1 cellular context compared by ENCODE assay signal in the genomic region with DNA sequence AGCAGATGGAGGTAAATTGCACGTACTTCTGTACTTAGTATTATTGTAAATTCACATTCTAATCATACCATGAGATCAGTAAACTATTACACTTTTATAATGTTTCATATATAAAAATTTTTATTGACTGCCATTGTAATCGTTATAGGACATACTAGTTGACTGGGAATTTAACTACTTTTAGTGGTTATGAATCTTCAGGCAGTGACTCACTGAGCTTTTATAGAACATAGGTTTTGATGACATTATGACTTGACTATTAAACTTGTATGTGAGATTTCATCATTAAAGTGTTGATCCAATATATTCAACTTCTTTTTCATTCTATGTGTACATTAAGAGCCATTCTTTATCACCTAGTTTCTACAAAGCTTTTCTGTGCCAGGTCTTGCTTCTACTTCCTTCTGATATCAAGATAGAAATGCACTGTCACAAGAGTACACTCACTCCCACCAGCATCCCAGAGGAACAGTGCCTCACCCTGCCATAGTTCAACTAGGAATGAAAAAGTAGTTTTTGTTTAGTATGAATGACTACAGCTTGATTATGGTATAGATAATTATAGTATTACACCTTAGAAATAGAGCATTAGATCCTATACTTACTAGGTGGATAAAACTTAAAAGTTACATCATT.
TF ChIP-seq lines count a peak whose summit lies in the region.

No MANE protein-coding gene starts in this region.

TF ChIP-seq in HepG2, 621 proteins besides CTCF, POLR2A, EP300 and RAD21 (continued from another document and continues in another):
- TF ChIP-seq, protein P1, sequence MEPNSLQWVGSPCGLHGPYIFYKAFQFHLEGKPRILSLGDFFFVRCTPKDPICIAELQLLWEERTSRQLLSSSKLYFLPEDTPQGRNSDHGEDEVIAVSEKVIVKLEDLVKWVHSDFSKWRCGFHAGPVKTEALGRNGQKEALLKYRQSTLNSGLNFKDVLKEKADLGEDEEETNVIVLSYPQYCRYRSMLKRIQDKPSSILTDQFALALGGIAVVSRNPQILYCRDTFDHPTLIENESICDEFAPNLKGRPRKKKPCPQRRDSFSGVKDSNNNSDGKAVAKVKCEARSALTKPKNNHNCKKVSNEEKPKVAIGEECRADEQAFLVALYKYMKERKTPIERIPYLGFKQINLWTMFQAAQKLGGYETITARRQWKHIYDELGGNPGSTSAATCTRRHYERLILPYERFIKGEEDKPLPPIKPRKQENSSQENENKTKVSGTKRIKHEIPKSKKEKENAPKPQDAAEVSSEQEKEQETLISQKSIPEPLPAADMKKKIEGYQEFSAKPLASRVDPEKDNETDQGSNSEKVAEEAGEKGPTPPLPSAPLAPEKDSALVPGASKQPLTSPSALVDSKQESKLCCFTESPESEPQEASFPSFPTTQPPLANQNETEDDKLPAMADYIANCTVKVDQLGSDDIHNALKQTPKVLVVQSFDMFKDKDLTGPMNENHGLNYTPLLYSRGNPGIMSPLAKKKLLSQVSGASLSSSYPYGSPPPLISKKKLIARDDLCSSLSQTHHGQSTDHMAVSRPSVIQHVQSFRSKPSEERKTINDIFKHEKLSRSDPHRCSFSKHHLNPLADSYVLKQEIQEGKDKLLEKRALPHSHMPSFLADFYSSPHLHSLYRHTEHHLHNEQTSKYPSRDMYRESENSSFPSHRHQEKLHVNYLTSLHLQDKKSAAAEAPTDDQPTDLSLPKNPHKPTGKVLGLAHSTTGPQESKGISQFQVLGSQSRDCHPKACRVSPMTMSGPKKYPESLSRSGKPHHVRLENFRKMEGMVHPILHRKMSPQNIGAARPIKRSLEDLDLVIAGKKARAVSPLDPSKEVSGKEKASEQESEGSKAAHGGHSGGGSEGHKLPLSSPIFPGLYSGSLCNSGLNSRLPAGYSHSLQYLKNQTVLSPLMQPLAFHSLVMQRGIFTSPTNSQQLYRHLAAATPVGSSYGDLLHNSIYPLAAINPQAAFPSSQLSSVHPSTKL (CRISPR knock-in tag; IDR thresholded peaks at IDR 0.05), result no peak
- TF ChIP-seq HNF4G (IDR thresholded peaks at IDR 0.05; ENCODE audit: borderline replicate concordance, low read depth, low read length) (no peak), HNF4G (CRISPR knock-in tag; IDR thresholded peaks at IDR 0.05; ENCODE audit: borderline replicate concordance, low read depth) (no peak), ZFYVE20 (CRISPR knock-in tag; IDR thresholded peaks at IDR 0.05; ENCODE audit: borderline replicate concordance, low read depth) (no peak), FOXA3 (CRISPR knock-in tag; IDR thresholded peaks at IDR 0.05) (no peak)
- TF ChIP-seq, protein P2, sequence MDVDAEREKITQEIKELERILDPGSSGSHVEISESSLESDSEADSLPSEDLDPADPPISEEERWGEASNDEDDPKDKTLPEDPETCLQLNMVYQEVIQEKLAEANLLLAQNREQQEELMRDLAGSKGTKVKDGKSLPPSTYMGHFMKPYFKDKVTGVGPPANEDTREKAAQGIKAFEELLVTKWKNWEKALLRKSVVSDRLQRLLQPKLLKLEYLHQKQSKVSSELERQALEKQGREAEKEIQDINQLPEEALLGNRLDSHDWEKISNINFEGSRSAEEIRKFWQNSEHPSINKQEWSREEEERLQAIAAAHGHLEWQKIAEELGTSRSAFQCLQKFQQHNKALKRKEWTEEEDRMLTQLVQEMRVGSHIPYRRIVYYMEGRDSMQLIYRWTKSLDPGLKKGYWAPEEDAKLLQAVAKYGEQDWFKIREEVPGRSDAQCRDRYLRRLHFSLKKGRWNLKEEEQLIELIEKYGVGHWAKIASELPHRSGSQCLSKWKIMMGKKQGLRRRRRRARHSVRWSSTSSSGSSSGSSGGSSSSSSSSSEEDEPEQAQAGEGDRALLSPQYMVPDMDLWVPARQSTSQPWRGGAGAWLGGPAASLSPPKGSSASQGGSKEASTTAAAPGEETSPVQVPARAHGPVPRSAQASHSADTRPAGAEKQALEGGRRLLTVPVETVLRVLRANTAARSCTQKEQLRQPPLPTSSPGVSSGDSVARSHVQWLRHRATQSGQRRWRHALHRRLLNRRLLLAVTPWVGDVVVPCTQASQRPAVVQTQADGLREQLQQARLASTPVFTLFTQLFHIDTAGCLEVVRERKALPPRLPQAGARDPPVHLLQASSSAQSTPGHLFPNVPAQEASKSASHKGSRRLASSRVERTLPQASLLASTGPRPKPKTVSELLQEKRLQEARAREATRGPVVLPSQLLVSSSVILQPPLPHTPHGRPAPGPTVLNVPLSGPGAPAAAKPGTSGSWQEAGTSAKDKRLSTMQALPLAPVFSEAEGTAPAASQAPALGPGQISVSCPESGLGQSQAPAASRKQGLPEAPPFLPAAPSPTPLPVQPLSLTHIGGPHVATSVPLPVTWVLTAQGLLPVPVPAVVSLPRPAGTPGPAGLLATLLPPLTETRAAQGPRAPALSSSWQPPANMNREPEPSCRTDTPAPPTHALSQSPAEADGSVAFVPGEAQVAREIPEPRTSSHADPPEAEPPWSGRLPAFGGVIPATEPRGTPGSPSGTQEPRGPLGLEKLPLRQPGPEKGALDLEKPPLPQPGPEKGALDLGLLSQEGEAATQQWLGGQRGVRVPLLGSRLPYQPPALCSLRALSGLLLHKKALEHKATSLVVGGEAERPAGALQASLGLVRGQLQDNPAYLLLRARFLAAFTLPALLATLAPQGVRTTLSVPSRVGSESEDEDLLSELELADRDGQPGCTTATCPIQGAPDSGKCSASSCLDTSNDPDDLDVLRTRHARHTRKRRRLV (CRISPR knock-in tag; IDR thresholded peaks at IDR 0.05), result no peak
- TF ChIP-seq, protein P3, sequence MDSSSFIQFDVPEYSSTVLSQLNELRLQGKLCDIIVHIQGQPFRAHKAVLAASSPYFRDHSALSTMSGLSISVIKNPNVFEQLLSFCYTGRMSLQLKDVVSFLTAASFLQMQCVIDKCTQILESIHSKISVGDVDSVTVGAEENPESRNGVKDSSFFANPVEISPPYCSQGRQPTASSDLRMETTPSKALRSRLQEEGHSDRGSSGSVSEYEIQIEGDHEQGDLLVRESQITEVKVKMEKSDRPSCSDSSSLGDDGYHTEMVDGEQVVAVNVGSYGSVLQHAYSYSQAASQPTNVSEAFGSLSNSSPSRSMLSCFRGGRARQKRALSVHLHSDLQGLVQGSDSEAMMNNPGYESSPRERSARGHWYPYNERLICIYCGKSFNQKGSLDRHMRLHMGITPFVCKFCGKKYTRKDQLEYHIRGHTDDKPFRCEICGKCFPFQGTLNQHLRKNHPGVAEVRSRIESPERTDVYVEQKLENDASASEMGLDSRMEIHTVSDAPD (CRISPR knock-in tag; IDR thresholded peaks at IDR 0.05), result no peak
- TF ChIP-seq, protein P4, sequence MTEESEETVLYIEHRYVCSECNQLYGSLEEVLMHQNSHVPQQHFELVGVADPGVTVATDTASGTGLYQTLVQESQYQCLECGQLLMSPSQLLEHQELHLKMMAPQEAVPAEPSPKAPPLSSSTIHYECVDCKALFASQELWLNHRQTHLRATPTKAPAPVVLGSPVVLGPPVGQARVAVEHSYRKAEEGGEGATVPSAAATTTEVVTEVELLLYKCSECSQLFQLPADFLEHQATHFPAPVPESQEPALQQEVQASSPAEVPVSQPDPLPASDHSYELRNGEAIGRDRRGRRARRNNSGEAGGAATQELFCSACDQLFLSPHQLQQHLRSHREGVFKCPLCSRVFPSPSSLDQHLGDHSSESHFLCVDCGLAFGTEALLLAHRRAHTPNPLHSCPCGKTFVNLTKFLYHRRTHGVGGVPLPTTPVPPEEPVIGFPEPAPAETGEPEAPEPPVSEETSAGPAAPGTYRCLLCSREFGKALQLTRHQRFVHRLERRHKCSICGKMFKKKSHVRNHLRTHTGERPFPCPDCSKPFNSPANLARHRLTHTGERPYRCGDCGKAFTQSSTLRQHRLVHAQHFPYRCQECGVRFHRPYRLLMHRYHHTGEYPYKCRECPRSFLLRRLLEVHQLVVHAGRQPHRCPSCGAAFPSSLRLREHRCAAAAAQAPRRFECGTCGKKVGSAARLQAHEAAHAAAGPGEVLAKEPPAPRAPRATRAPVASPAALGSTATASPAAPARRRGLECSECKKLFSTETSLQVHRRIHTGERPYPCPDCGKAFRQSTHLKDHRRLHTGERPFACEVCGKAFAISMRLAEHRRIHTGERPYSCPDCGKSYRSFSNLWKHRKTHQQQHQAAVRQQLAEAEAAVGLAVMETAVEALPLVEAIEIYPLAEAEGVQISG (CRISPR knock-in tag; IDR thresholded peaks at IDR 0.05), result no peak
- TF ChIP-seq, protein P5, sequence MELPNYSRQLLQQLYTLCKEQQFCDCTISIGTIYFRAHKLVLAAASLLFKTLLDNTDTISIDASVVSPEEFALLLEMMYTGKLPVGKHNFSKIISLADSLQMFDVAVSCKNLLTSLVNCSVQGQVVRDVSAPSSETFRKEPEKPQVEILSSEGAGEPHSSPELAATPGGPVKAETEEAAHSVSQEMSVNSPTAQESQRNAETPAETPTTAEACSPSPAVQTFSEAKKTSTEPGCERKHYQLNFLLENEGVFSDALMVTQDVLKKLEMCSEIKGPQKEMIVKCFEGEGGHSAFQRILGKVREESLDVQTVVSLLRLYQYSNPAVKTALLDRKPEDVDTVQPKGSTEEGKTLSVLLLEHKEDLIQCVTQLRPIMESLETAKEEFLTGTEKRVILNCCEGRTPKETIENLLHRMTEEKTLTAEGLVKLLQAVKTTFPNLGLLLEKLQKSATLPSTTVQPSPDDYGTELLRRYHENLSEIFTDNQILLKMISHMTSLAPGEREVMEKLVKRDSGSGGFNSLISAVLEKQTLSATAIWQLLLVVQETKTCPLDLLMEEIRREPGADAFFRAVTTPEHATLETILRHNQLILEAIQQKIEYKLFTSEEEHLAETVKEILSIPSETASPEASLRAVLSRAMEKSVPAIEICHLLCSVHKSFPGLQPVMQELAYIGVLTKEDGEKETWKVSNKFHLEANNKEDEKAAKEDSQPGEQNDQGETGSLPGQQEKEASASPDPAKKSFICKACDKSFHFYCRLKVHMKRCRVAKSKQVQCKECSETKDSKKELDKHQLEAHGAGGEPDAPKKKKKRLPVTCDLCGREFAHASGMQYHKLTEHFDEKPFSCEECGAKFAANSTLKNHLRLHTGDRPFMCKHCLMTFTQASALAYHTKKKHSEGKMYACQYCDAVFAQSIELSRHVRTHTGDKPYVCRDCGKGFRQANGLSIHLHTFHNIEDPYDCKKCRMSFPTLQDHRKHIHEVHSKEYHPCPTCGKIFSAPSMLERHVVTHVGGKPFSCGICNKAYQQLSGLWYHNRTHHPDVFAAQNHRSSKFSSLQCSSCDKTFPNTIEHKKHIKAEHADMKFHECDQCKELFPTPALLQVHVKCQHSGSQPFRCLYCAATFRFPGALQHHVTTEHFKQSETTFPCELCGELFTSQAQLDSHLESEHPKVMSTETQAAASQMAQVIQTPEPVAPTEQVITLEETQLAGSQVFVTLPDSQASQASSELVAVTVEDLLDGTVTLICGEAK (IDR thresholded peaks at IDR 0.05), result no peak
- TF ChIP-seq, protein P5 (CRISPR knock-in tag; IDR thresholded peaks at IDR 0.05), result no peak
- TF ChIP-seq, protein P6, sequence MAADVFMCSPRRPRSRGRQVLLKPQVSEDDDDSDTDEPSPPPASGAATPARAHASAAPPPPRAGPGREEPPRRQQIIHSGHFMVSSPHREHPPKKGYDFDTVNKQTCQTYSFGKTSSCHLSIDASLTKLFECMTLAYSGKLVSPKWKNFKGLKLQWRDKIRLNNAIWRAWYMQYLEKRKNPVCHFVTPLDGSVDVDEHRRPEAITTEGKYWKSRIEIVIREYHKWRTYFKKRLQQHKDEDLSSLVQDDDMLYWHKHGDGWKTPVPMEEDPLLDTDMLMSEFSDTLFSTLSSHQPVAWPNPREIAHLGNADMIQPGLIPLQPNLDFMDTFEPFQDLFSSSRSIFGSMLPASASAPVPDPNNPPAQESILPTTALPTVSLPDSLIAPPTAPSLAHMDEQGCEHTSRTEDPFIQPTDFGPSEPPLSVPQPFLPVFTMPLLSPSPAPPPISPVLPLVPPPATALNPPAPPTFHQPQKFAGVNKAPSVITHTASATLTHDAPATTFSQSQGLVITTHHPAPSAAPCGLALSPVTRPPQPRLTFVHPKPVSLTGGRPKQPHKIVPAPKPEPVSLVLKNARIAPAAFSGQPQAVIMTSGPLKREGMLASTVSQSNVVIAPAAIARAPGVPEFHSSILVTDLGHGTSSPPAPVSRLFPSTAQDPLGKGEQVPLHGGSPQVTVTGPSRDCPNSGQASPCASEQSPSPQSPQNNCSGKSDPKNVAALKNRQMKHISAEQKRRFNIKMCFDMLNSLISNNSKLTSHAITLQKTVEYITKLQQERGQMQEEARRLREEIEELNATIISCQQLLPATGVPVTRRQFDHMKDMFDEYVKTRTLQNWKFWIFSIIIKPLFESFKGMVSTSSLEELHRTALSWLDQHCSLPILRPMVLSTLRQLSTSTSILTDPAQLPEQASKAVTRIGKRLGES (CRISPR knock-in tag; IDR thresholded peaks at IDR 0.05; ENCODE audit: borderline replicate concordance), result no peak
